19 cellular contexts compared by ENCODE assay signal in the genomic region with DNA sequence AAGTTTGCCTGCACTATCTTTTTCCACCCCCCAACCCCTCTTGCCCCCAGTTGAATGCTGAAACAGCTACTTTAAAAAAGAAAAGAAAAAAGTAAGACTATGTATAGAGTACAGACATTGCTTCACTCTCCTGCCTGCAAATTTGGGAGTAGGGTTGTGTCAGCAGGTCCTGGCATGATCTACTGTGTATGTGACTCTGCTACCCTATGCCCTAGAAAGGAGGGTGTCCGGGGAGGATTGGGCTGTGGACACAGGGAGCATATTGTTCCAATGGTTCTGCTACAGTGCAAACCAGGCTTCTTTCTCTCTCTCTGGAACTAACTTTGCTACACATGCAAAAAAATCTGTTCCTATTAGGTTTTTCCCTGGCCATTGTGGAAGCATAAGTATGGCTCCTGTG.
"Had no signal": no experiment of that assay in that cellular context is flagged by ENCODE, and none has a peak within 500 bp of the region (broad histone marks: within the 10 kb centered on the region; RNA-seq: fewer than 3 reads in every experiment).

No MANE protein-coding gene starts in this region.

- H3K9me3 Mint-ChIP-seq: activated naive CD4-positive, alpha-beta T cell treated with anti-CD3 and anti-CD28 coated beads, Interleukin-2, amount 50 U/mL, for 24 hours; naive B cell had no signal

- H3K36me3 Mint-ChIP-seq: activated naive CD4-positive, alpha-beta T cell treated with anti-CD3 and anti-CD28 coated beads, Interleukin-2, amount 50 U/mL, for 24 hours; brain had no signal

- DNase-seq: activated CD4-positive, alpha-beta T cell treated with anti-CD3 and anti-CD28 coated beads for 48 hours; activated CD8-positive, alpha-beta memory T cell treated with anti-CD3 and anti-CD28 coated beads, Interleukin-2, amount 50 U/mL, for 4 hours; activated CD8-positive, alpha-beta T cell treated with anti-CD3 and anti-CD28 coated beads, Interleukin-2, amount 10 ng/mL, durations not matched to agents 7 days and 5 days; activated effector memory CD4-positive, alpha-beta T cell treated with anti-CD3 and anti-CD28 coated beads, Interleukin-2, amount 50 U/mL, for 16 hours; activated T-cell treated with anti-CD3 and anti-CD28 coated beads, Interleukin-2, amount 50 U/mL, for 48 hours; amniotic stem cell; dorsolateral prefrontal cortex; endodermal cell; erythroblast; lower lobe of right lung; naive B cell; pancreas; SJCRH30; stimulated activated CD4-positive, alpha-beta T cell treated with anti-CD3 and anti-CD28 coated beads, Interleukin-12 subunit alpha, Interleukin-12 subunit beta, amount 100 ng/mL, for 4 hours; stimulated activated CD4-positive, alpha-beta T cell treated with anti-CD3 and anti-CD28 coated beads, Interleukin-2, amount 100 ng/mL, for 24 hours; stomach; T-helper 2 cell had no signal

- ATAC-seq: activated CD8-positive, alpha-beta T cell treated with anti-CD3 and anti-CD28 coated beads, Interleukin-2, amount 10 ng/mL, durations not matched to agents 7 days and 5 days had no signal

- H3K4me1 ChIP-seq: lower lobe of right lung, pancreas had no signal

- FAIRE-seq: pancreas had no signal

- H3K27ac Mint-ChIP-seq: activated CD8-positive, alpha-beta T cell treated with anti-CD3 and anti-CD28 coated beads, Interleukin-2, amount 10 ng/mL, durations not matched to agents 7 days and 5 days; activated naive CD4-positive, alpha-beta T cell treated with anti-CD3 and anti-CD28 coated beads, Interleukin-2, amount 50 U/mL, for 24 hours; brain; endodermal cell; naive B cell had no signal

- H3K36me3 ChIP-seq: lower lobe of right lung, pancreas, SJCRH30, stomach had no signal

- H3K27ac ChIP-seq: lower lobe of right lung, pancreas, SJCRH30, stomach had no signal

- H3K4me3 ChIP-seq: dorsolateral prefrontal cortex, lower lobe of right lung, pancreas, SJCRH30, stomach had no signal

- H3K9me3 ChIP-seq: lower lobe of right lung, pancreas, stomach had no signal

- H3K27me3 ChIP-seq: dorsolateral prefrontal cortex, SJCRH30 had no signal
